10 cellular contexts compared by ENCODE assay signal in genomic region chr14:59215353-59215752, GRCh38. TPM values are rescaled to one million over a fixed set of nuclear protein-coding genes. Genes with fewer than 3 reads are reported as not detected.
DNase-seq lines count a peak whose midpoint lies in the region; ATAC-seq and TF ChIP-seq lines count a peak whose summit lies in the region.
"Had no signal": no experiment of that assay in that cellular context is flagged by ENCODE, and none has a peak within 500 bp of the region (broad histone marks: within the 10 kb centered on the region; RNA-seq: fewer than 3 reads in every experiment).

No MANE protein-coding gene starts in this region.

- no peaks in the 10 kb centered on the region for H3K36me3 ChIP-seq in naive thymus-derived CD4-positive, alpha-beta T cell (ENCODE audit: control insufficient read depth in 2 of 3, insufficient read depth in 3 of 3, low read length in 3 of 3)

- ATAC-seq in naive thymus-derived CD4-positive, alpha-beta T cell = no peak
- ATAC-seq in HG03045 (IDR thresholded peaks at IDR 0.05; ENCODE audit: unreplicated experiment) = no peak
- ATAC-seq: A549 had no signal

- H3K9me3 ChIP-seq in naive thymus-derived CD4-positive, alpha-beta T cell (ENCODE audit: control insufficient read depth in 2 of 3, low read length in 3 of 3) = no peaks in the 10 kb centered on the region
- H3K9me3 ChIP-seq: A549 had no signal

- DNase-seq in NCI-H526 (lab: John Stamatoyannopoulos, UW) (peak; percentile 35 to 55), NCI-H526 treated with DMSO at 0.1 percent for 48 hours (lab: John Stamatoyannopoulos, UW) (no peak), dorsolateral prefrontal cortex (peak; percentile 56 to 85 (median 80)), midbrain (lab: John Stamatoyannopoulos, UW) (peak; percentile 88), GM10266 (ENCODE audit: extremely low spot score) (no peak), AML-193 (lab: John Stamatoyannopoulos, UW) (no peak)
- DNase-seq in naive thymus-derived CD4-positive, alpha-beta T cell = no peak
- DNase-seq: MM.1S had no signal

- intact Hi-C loops in dorsolateral prefrontal cortex (cut with DNase I) = loop anchor here in 1 of 2 donors (2.0 kb wide), 1 partner anchor 25 kb away; no protein-coding TSS in a partner anchor
- intact Hi-C loops in naive thymus-derived CD4-positive, alpha-beta T cell (cut with micrococcal nuclease) = no loop called here

- H3K27me3 Mint-ChIP-seq in naive thymus-derived CD4-positive, alpha-beta T cell = no peaks in the 10 kb centered on the region

- H3K9me3 Mint-ChIP-seq in naive thymus-derived CD4-positive, alpha-beta T cell = no peaks in the 10 kb centered on the region

- peaks cover 0 to 10% (median 5%) of the 10 kb centered on the region in 7 donors for H3K4me1 Mint-ChIP-seq in naive thymus-derived CD4-positive, alpha-beta T cell

- H3K27me3 ChIP-seq in dorsolateral prefrontal cortex = no peaks in the 10 kb centered on the region
- no peaks in the 10 kb centered on the region for H3K27me3 ChIP-seq in naive thymus-derived CD4-positive, alpha-beta T cell (ENCODE audit: control insufficient read depth in 2 of 2, insufficient read depth in 2 of 2, low read length in 2 of 2)

- CTCF ChIA-PET in naive thymus-derived CD4-positive, alpha-beta T cell (lab: Charles Lee) = no interaction called here

- TF ChIP-seq CTCF in dorsolateral prefrontal cortex (IDR thresholded peaks at IDR 0.05 in 54 of 56, conservative IDR thresholded peaks at IDR 0.05 in 2 of 56; ENCODE audit: low read depth in 1 of 56, partially characterized antibody in 56 of 56) (peak in 7 of 56 donors; percentile 2 to 29 (median 12)), GM10266 (IDR thresholded peaks at IDR 0.05; ENCODE audit: control insufficient read depth, insufficient read depth, low read depth, missing control alignments) (no peak)

- no peak overlapping the region for H3K4me3 Mint-ChIP-seq in naive thymus-derived CD4-positive, alpha-beta T cell

- H3K36me3 Mint-ChIP-seq in naive thymus-derived CD4-positive, alpha-beta T cell = peaks cover 0 to 11% (median 9%) of the 10 kb centered on the region in 5 donors

- H3K27ac Mint-ChIP-seq in naive thymus-derived CD4-positive, alpha-beta T cell = no peak overlapping the region

- H3K4me1 ChIP-seq in naive thymus-derived CD4-positive, alpha-beta T cell (ENCODE audit: control insufficient read depth in 2 of 2, insufficient read depth in 2 of 2, low read length in 2 of 2) = no peaks in the 10 kb centered on the region
- H3K4me1 ChIP-seq: A549 had no signal

- H3K4me3 ChIP-seq in dorsolateral prefrontal cortex = peak overlapping the region in 6 of 59 donors; percentile 0 to 36 (median 14)
- no peak overlapping the region for H3K4me3 ChIP-seq in naive thymus-derived CD4-positive, alpha-beta T cell (ENCODE audit: low read length)
- H3K4me3 ChIP-seq: A549 had no signal

- H3K27ac ChIP-seq in dorsolateral prefrontal cortex = peak overlapping the region in 25 of 59 donors; percentile 3 to 65 (median 29)
- no peak overlapping the region for H3K27ac ChIP-seq in naive thymus-derived CD4-positive, alpha-beta T cell (ENCODE audit: low read depth, low read length)
- H3K27ac ChIP-seq: A549 had no signal

- POLR2A ChIA-PET in naive thymus-derived CD4-positive, alpha-beta T cell (lab: Charles Lee) = no interaction called here

RNA-seq across cellular contexts. Expression of gene DAAM1, which starts 26.9 kb away (rescaled TPM):
- 100 to 1,000 TPM in 5 of 120 experiments, 10 to 100 TPM in 115; 54.3 to 118 (median 75.9) TPM for total RNA-seq in dorsolateral prefrontal cortex
- total RNA-seq in naive thymus-derived CD4-positive, alpha-beta T cell = 10 to 100 TPM; 10.1 to 21.0 (median 16.9) TPM
- 1 to 10 TPM; 5.5 to 8.1 TPM for polyA plus RNA-seq in naive thymus-derived CD4-positive, alpha-beta T cell

Comparison
In these comparisons a context has a peak if more than half of its experiments do, and no peak if none do; other contexts are left out.
1. DNase-seq: peak in NCI-H526 (2 of 2), dorsolateral prefrontal cortex (10 of 10) and midbrain (single experiment); none in NCI-H526 treated with DMSO at 0.1 percent for 48 hours (single experiment), GM10266 (single experiment), naive thymus-derived CD4-positive, alpha-beta T cell (0 of 9) and AML-193 (0 of 2).